In the genomic region with DNA sequence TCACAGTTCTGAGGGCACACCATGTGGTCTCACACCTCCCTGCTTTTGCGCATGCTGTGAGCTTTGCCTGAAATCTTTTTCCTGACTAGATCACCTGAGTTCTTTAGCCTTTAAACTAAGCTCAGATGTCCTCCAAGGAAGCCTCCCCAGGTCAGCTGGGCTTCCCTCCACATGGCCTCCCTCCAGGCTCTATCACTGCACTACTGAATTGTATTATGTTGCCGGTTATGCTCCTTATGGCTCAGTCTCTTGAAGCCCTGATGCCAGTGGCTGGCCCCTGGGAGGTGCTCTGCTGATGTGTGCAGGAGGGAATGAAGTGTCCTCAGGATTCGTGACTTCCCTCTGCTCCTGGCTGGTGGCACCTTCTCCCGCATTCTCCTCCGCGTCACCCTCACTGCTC, we compare ENCODE assay signal across 21 cellular contexts.
DNase-seq lines count a peak whose midpoint lies in the region; ATAC-seq, FAIRE-seq and TF ChIP-seq lines count a peak whose summit lies in the region.
"Had no signal": no experiment of that assay in that cellular context is flagged by ENCODE, and none has a peak within 500 bp of the region (broad histone marks: within the 10 kb centered on the region; RNA-seq: fewer than 3 reads in every experiment).

No MANE protein-coding gene starts in this region.

- peak overlapping the region; percentile 31; the same call in 1 of the 2 replicates for H2BK15ac ChIP-seq in H1 (ENCODE audit: low read length)

- TF ChIP-seq CTCF in heart right ventricle (IDR thresholded peaks at IDR 0.05) (no peak), H1 (IDR thresholded peaks at IDR 0.05; ENCODE audit: control extremely low read depth in 1 of 3, insufficient read depth in 1 of 3, low read depth in 1 of 3, low read length in 3 of 3) (no peak), psoas muscle (IDR thresholded peaks at IDR 0.05) (no peak), breast epithelium (IDR thresholded peaks at IDR 0.05) (no peak)

- DNase-seq in heart right ventricle (no peak), right cardiac atrium (no peak), H1 (ENCODE audit: low read depth in 1 of 2, low spot score in 2 of 2) (no peak), psoas muscle (peak in 1 of 2 donors; percentile 78), breast epithelium (ENCODE audit: low spot score in 2 of 2) (no peak)
- DNase-seq: ACHN; CD4-positive, alpha-beta T cell; COR-L47; DND-41; GOT3; IMR-90; NCI-H1092 treated with DMSO at 0.1 percent for 48 hours; NCI-H1436 treated with DMSO at 0.1 percent for 48 hours; NCI-H1930; NCI-H345 had no signal

- no peak overlapping the region for H2AFZ ChIP-seq in H1 (ENCODE audit: low read length)

- no peak for TF ChIP-seq EP300 in H1 (IDR thresholded peaks at IDR 0.05; ENCODE audit: borderline replicate concordance in 1 of 2, low read depth in 2 of 2, low read length in 2 of 2)

- no peak overlapping the region for H3K9ac ChIP-seq in H1 (replicated peaks in 1 of 4; ENCODE audit: extremely low read depth in 1 of 4, low read depth in 3 of 4, low read length in 3 of 4)
- H3K9ac ChIP-seq: BLaER1, KMS-11 had no signal

- no peaks in the 10 kb centered on the region for H3K9me3 ChIP-seq in heart right ventricle
- no peaks in the 10 kb centered on the region for H3K9me3 ChIP-seq in right cardiac atrium (ENCODE audit: control insufficient read depth, low read length)
- H3K9me3 ChIP-seq in H1 (ENCODE audit: insufficient read depth in 2 of 2, low read depth in 1 of 2, low read length in 1 of 2) = no peaks in the 10 kb centered on the region
- H3K9me3 ChIP-seq in psoas muscle = no peaks in the 10 kb centered on the region
- H3K9me3 ChIP-seq in breast epithelium = no peaks in the 10 kb centered on the region
- H3K9me3 ChIP-seq: BLaER1 had no signal

- no peak overlapping the region for H2BK20ac ChIP-seq in H1 (ENCODE audit: low read length)

- H3K4me1 ChIP-seq in heart right ventricle (peaks cover 0 to 15% (median 0%) of the 10 kb centered on the region in 9 donors), right cardiac atrium (ENCODE audit: control insufficient read depth, insufficient read depth, low read length) (no peaks in the 10 kb centered on the region), H1 (replicated peaks in 1 of 4; ENCODE audit: control insufficient read depth in 3 of 4, insufficient read depth in 4 of 4, low read length in 3 of 4) (no peaks in the 10 kb centered on the region; a peak in 1 of 7 replicates), psoas muscle (peaks cover 16% of the 10 kb centered on the region), breast epithelium (no peaks in the 10 kb centered on the region)

- H4K20me1 ChIP-seq in H1 (replicated peaks in 1 of 2; ENCODE audit: control insufficient read depth in 1 of 2, insufficient read depth in 2 of 2, low read length in 2 of 2) = peaks cover 0 to 2% of the 10 kb centered on the region in 2 experiments
- H4K20me1 ChIP-seq: BLaER1 had no signal

- no peaks in the 10 kb centered on the region for H3K79me2 ChIP-seq in H1 (ENCODE audit: control insufficient read depth in 1 of 2, insufficient read depth in 2 of 2, low read length in 2 of 2)

- H3K27ac ChIP-seq in heart right ventricle (peak overlapping the region in 1 of 10 donors; percentile 5), right cardiac atrium (ENCODE audit: low read length) (no peak overlapping the region), H1 (ENCODE audit: low read depth, low read length) (no peak overlapping the region), psoas muscle (peak overlapping the region; percentile 68), breast epithelium (no peak overlapping the region)
- H3K27ac ChIP-seq: BLaER1, KMS-11 had no signal

- H3K4me3 ChIP-seq in heart right ventricle (no peak overlapping the region), right cardiac atrium (ENCODE audit: low read length) (no peak overlapping the region), H1 (ENCODE audit: extremely low read depth in 1 of 4, insufficient read depth in 2 of 4, low read depth in 3 of 4, low read length in 4 of 4) (no peak overlapping the region), psoas muscle (no peak overlapping the region), breast epithelium (no peak overlapping the region)
- H3K4me3 ChIP-seq: BLaER1 had no signal

- intact Hi-C loops in heart right ventricle (cut with DNase I) (no loop called here), right cardiac atrium (cut with DNase I) (no loop called here), psoas muscle (cut with DNase I) (no loop called here), breast epithelium (cut with DNase I; ENCODE audit: low total_unique reads) (no loop called here)

- no peak for TF ChIP-seq RAD21 in H1 (IDR thresholded peaks at IDR 0.05 in 1 of 2, conservative IDR thresholded peaks at IDR 0.05 in 1 of 2; ENCODE audit: low read depth in 2 of 2, low read length in 2 of 2)

- POLR2A ChIA-PET in H1 (lab: Charles Lee; ENCODE audit: partially characterized antibody) = no interaction called here

- FAIRE-seq in H1 (lab: Jason Lieb, UNC) = no peak
- FAIRE-seq: GM12891, RCC 7860 had no signal

- H3K56ac ChIP-seq in H1 (replicated peaks; ENCODE audit: insufficient read length, low read depth, low read length) = no peak overlapping the region

- no peak overlapping the region for H4K5ac ChIP-seq in H1 (ENCODE audit: insufficient read length, low read depth, low read length)

- H3K4me2 ChIP-seq in H1 (ENCODE audit: insufficient read depth in 1 of 2, low read depth in 2 of 2, low read length in 2 of 2) = no peak overlapping the region
- H3K4me2 ChIP-seq: BLaER1, KMS-11 had no signal

- H3K18ac ChIP-seq in H1 (ENCODE audit: extremely low read depth, low read length) = no peak overlapping the region; the same call in 1 of the 2 replicates

- H3K23me2 ChIP-seq in H1 (ENCODE audit: low read depth, low read length) = no peaks in the 10 kb centered on the region

- no peak overlapping the region for H4K8ac ChIP-seq in H1 (ENCODE audit: extremely low read depth, insufficient read depth, low read length)

- H3K27me3 ChIP-seq in heart right ventricle (no peaks in the 10 kb centered on the region), right cardiac atrium (ENCODE audit: control insufficient read depth, insufficient read depth) (no peaks in the 10 kb centered on the region), H1 (replicated peaks in 1 of 4; ENCODE audit: control insufficient read depth in 3 of 4, extremely low read depth in 1 of 4, insufficient read depth in 3 of 4, low read length in 3 of 4) (no peaks in the 10 kb centered on the region), psoas muscle (ENCODE audit: insufficient read depth in 3 of 3, low read length in 2 of 3) (no peaks in the 10 kb centered on the region), breast epithelium (no peaks in the 10 kb centered on the region)
- H3K27me3 ChIP-seq: BLaER1 had no signal

- ATAC-seq in heart right ventricle (peak in 5 of 8 donors; percentile 32 to 43 (median 40)), right cardiac atrium (no peak), psoas muscle (peak; percentile 47 to 82 (median 69)), HG02885 (IDR thresholded peaks at IDR 0.05; ENCODE audit: poor library complexity, unreplicated experiment) (no peak), GM18870 (IDR thresholded peaks at IDR 0.05; ENCODE audit: unreplicated experiment) (no peak)

- H2AK5ac ChIP-seq in H1 (ENCODE audit: low read depth, low read length) = no peak overlapping the region

- no peak overlapping the region for H4K91ac ChIP-seq in H1 (replicated peaks; ENCODE audit: insufficient read length, low read length)

- CTCF ChIA-PET in H1 (lab: Charles Lee; ENCODE audit: partially characterized antibody) = interaction anchor here (1.1 to 1.5 kb wide), 3 partner anchors 17 to 67 kb away, joined by 3 to 5 read pairs (median 3); no protein-coding TSS in a partner anchor

- 78 to 79% methylated on average over 6 of the region's 6 CpGs for WGBS in heart right ventricle, 2 donors
- 78% methylated on average over 6 of the region's 6 CpGs for WGBS in right cardiac atrium
- WGBS in H1 (ENCODE audit: extremely low coverage in 1 of 2, insufficient coverage in 1 of 2, insufficient read length in 1 of 2, insufficient replicate concordance in 2 of 2, low coverage in 1 of 2, low lambda C conversion rate in 2 of 2, missing lambda C conversion rate in 1 of 2), 2 experiments = 81% methylated on average over 6 of the region's 6 CpGs; no CpG with 5 or more reads in 1 of the 2 experiments
- 38 to 66% (median 46%) methylated on average over 6 of the region's 6 CpGs for WGBS in psoas muscle, 3 donors

- H3K79me1 ChIP-seq in H1 (ENCODE audit: low read depth, low read length) = no peaks in the 10 kb centered on the region

- H2BK5ac ChIP-seq in H1 (ENCODE audit: low read depth, low read length) = no peak overlapping the region; the same call in 1 of the 2 replicates

- H3K36me3 ChIP-seq in heart right ventricle (peaks cover 0 to 98% (median 54%) of the 10 kb centered on the region in 9 donors), H1 (ENCODE audit: control insufficient read depth in 2 of 4, insufficient read depth in 4 of 4, low read length in 3 of 4) (no peaks in the 10 kb centered on the region; a peak in 1 of 8 replicates), psoas muscle (ENCODE audit: insufficient read depth in 1 of 2, low read depth in 1 of 2) (peaks cover 3 to 62% of the 10 kb centered on the region in 2 donors), breast epithelium (no peaks in the 10 kb centered on the region)

- no peak overlapping the region for H3K4ac ChIP-seq in H1 (replicated peaks; ENCODE audit: insufficient read length, low read depth, low read length)

- no peak overlapping the region for H3K23ac ChIP-seq in H1 (ENCODE audit: insufficient read length)

- H2BK12ac ChIP-seq in H1 (ENCODE audit: low read depth, low read length) = peak overlapping the region; percentile 80; the same call in 1 of the 2 replicates

- no peak overlapping the region for H3K14ac ChIP-seq in H1 (ENCODE audit: insufficient read length)

- TF ChIP-seq POLR2A in H1 (IDR thresholded peaks at IDR 0.05; ENCODE audit: control extremely low read depth in 1 of 2, low read depth in 2 of 2, low read length in 2 of 2) = no peak
- TF ChIP-seq POLR2A in breast epithelium (IDR thresholded peaks at IDR 0.05) = no peak

- H2BK120ac ChIP-seq in H1 (replicated peaks; ENCODE audit: low read depth, low read length) = no peak overlapping the region

TF ChIP-seq in H1, 55 proteins besides CTCF, POLR2A, EP300 and RAD21 (continues in another document):
- TF ChIP-seq PHF8 (conservative IDR thresholded peaks at IDR 0.05; ENCODE audit: low read depth, low read length) (no peak), CEBPB (IDR thresholded peaks at IDR 0.05; ENCODE audit: low read depth, low read length) (no peak), SP4 (IDR thresholded peaks at IDR 0.05; ENCODE audit: low read length) (no peak), EGR1 (IDR thresholded peaks at IDR 0.05; ENCODE audit: borderline replicate concordance, low read depth, low read length) (no peak), KDM4A (IDR thresholded peaks at IDR 0.05; ENCODE audit: low read depth, low read length, severe bottlenecking) (no peak), JUN (IDR thresholded peaks at IDR 0.05; ENCODE audit: low read depth, low read length) (no peak), NANOG (IDR thresholded peaks at IDR 0.05; ENCODE audit: insufficient read depth, low read depth, low read length, poor library complexity, severe bottlenecking) (no peak), SIX5 (IDR thresholded peaks at IDR 0.05; ENCODE audit: low read depth, low read length) (no peak), KDM5A (IDR thresholded peaks at IDR 0.05; ENCODE audit: low read length) (no peak)

Comparison
In these comparisons a context has a peak if more than half of its experiments do, and no peak if none do; other contexts are left out.
1. ATAC-seq: peak in heart right ventricle (5 of 8) and psoas muscle (4 of 4); none in right cardiac atrium (0 of 2), HG02885 (single experiment) and GM18870 (single experiment).